1 cellular context compared by ENCODE assay signal in genomic region chr17:68035131-68035522, GRCh38.
TF ChIP-seq lines count a peak whose summit lies in the region.

No MANE protein-coding gene starts in this region.

TF ChIP-seq in SK-N-SH treated with all-trans-retinoic acid at 6 μM for 48 hours, 23 proteins besides CTCF, POLR2A, EP300 and RAD21 (continued from another document):
- TF ChIP-seq PATZ1 (CRISPR knock-in tag; IDR thresholded peaks at IDR 0.05; ENCODE audit: borderline replicate concordance), result no peak
- TF ChIP-seq CSDC2 (CRISPR knock-in tag; IDR thresholded peaks at IDR 0.05), result no peak
